Comparison of ENCODE assay signal across 8 cellular contexts in genomic region chr19:53504345-53504703, GRCh38. TPM values are rescaled to one million over a fixed set of nuclear protein-coding genes. Genes with fewer than 3 reads are reported as not detected.
DNase-seq lines count a peak whose midpoint lies in the region; ATAC-seq and TF ChIP-seq lines count a peak whose summit lies in the region.
"Not testable (repeated sequence)": the region's sequence is repeated elsewhere in the genome, so short reads cannot be mapped to it uniquely, and the experiment has no call there.

No MANE protein-coding gene starts in this region.

- 2% methylated on average over 11 of the region's 13 CpGs for WGBS in mammary epithelial cell (ENCODE audit: low coverage, missing lambda C conversion rate)
- 18% methylated on average over 13 of the region's 13 CpGs for WGBS in right lobe of liver (ENCODE audit: insufficient coverage, low coverage, low lambda C conversion rate, missing lambda C conversion rate)

- H3K4me2 ChIP-seq in PC-9, result not testable (repeated sequence)
- peak overlapping the region; percentile 28 for H3K4me2 ChIP-seq in mammary epithelial cell (ENCODE audit: insufficient read depth, low read depth, low read length)
- peak overlapping the region; percentile 70 for H3K4me2 ChIP-seq in parathyroid adenoma (ENCODE audit: low read length)

- peak; percentile 46 for TF ChIP-seq CTCF in PC-9 (conservative IDR thresholded peaks at IDR 0.05)
- not testable (repeated sequence) for TF ChIP-seq CTCF in mammary epithelial cell (conservative IDR thresholded peaks at IDR 0.05 in 1 of 2, IDR thresholded peaks at IDR 0.05 in 1 of 2; ENCODE audit: extremely low read depth in 1 of 2, insufficient read depth in 1 of 2, low read depth in 1 of 2, low read length in 2 of 2); right lobe of liver (IDR thresholded peaks at IDR 0.05); upper lobe of right lung (IDR thresholded peaks at IDR 0.05)
- peak; percentile 36 for TF ChIP-seq CTCF in parathyroid adenoma (IDR thresholded peaks at IDR 0.05)

- not testable (repeated sequence) for TF ChIP-seq POLR2A in right lobe of liver (IDR thresholded peaks at IDR 0.05)

- not testable (repeated sequence) for BruUV-seq in PC-9 (replicated peaks; lab: Mats Ljungman, UMichigan); mammary epithelial cell (replicated peaks; lab: Mats Ljungman, UMichigan)

- CTCF ChIA-PET in PC-9 (lab: Charles Lee), result not testable (repeated sequence)
- CTCF ChIA-PET in mammary epithelial cell (lab: Charles Lee; ENCODE audit: low non-redundant PET), result interaction anchor here (0.6 kb wide), 1 partner anchor 80 kb away, joined by 3 read pairs; no protein-coding TSS in a partner anchor

- not testable (repeated sequence) for H3K9ac ChIP-seq in HUES6 (ENCODE audit: low read length); mammary epithelial cell (ENCODE audit: insufficient read depth, low read length); parathyroid adenoma

- in situ Hi-C loops in mammary epithelial cell (cut with MboI; ENCODE audit: low sequenced_read_pairs in 2 of 2), result not testable (repeated sequence)

- not testable (repeated sequence) for H4K20me1 ChIP-seq in PC-9 (ENCODE audit: insufficient read depth); mammary epithelial cell (ENCODE audit: insufficient read depth, low read length)

- dilution Hi-C loops in mammary epithelial cell (cut with HindIII; ENCODE audit: low sequenced_read_pairs), result not testable (repeated sequence)

- intact Hi-C loops in PC-9 (cut with micrococcal nuclease; ENCODE audit: unreplicated experiment); right lobe of liver (cut with DNase I); upper lobe of right lung (cut with DNase I): not testable (repeated sequence)
- intact Hi-C loops in mammary epithelial cell (cut with micrococcal nuclease), result loop anchor here (5.0 kb wide), 1 partner anchor 243 kb away; no protein-coding TSS in a partner anchor

- DNase-seq in COR-L47 (lab: John Stamatoyannopoulos, UW), result peak; percentile 20
- not testable (repeated sequence) for DNase-seq in PC-9, mammary epithelial cell, right lobe of liver, upper lobe of right lung
- peak; percentile 31 for DNase-seq in globus pallidus (ENCODE audit: low spot score)

- H3K4me3 ChIP-seq in HUES6 (ENCODE audit: low read depth, low read length) (peak overlapping the region; percentile 42; the same call in 1 of the 2 replicates), mammary epithelial cell (replicated peaks in 1 of 3; ENCODE audit: insufficient read depth in 1 of 3, low read depth in 2 of 3, low read length in 3 of 3) (peak overlapping the region in 2 of 3 experiments; percentile 11 to 14), parathyroid adenoma (ENCODE audit: low read depth, low read length) (peak overlapping the region; percentile 41), upper lobe of right lung (peak overlapping the region; percentile 32)
- not testable (repeated sequence) for H3K4me3 ChIP-seq in PC-9, right lobe of liver

- not testable (repeated sequence) for H3K9me2 ChIP-seq in PC-9 (ENCODE audit: insufficient read depth)

- H3K27ac ChIP-seq in HUES6 (ENCODE audit: low read depth, low read length); PC-9; mammary epithelial cell (ENCODE audit: insufficient read depth, low read depth, low read length): not testable (repeated sequence)
- peak overlapping the region in 1 of 3 donors; percentile 30 for H3K27ac ChIP-seq in right lobe of liver
- peak overlapping the region; percentile 53 for H3K27ac ChIP-seq in parathyroid adenoma
- H3K27ac ChIP-seq in upper lobe of right lung, result peak overlapping the region; percentile 55

- not testable (repeated sequence) for H3F3A ChIP-seq in PC-9 (ENCODE audit: insufficient read depth, low read depth)

- H2AFZ ChIP-seq in PC-9, result not testable (repeated sequence)
- H2AFZ ChIP-seq in mammary epithelial cell (ENCODE audit: low read depth, low read length) (peak overlapping the region; percentile 14), parathyroid adenoma (peak overlapping the region; percentile 39)

- ATAC-seq in right lobe of liver (peak; percentile 59 to 87 (median 78)), upper lobe of right lung (peak; percentile 39)

- not testable (repeated sequence) for H3K27me3 ChIP-seq in HUES6 (ENCODE audit: control insufficient read depth, insufficient read depth, low read length); PC-9 (ENCODE audit: insufficient read depth, low read depth); mammary epithelial cell (ENCODE audit: insufficient read depth, low read length); right lobe of liver; parathyroid adenoma (ENCODE audit: control insufficient read depth, insufficient read depth, low read length); upper lobe of right lung

- H3K36me3 ChIP-seq in HUES6 (ENCODE audit: control insufficient read depth, insufficient read depth, low read length); PC-9 (ENCODE audit: low read depth); mammary epithelial cell (ENCODE audit: insufficient read depth, low read length); right lobe of liver; parathyroid adenoma (ENCODE audit: control insufficient read depth, insufficient read depth, low read length); upper lobe of right lung: not testable (repeated sequence)

- POLR2A ChIA-PET in PC-9 (lab: Charles Lee; ENCODE audit: unreplicated experiment), result not testable (repeated sequence)

- H3K79me2 ChIP-seq in PC-9 (ENCODE audit: low read depth); mammary epithelial cell (ENCODE audit: insufficient read depth, low read length); parathyroid adenoma: not testable (repeated sequence)

- not testable (repeated sequence) for H3K4me1 ChIP-seq in HUES6 (ENCODE audit: control insufficient read depth, insufficient read depth, low read length); PC-9 (replicated peaks; ENCODE audit: insufficient read depth); mammary epithelial cell (ENCODE audit: insufficient read depth, low read length); right lobe of liver; parathyroid adenoma; upper lobe of right lung

- H3K9me3 ChIP-seq in HUES6 (ENCODE audit: control insufficient read depth, insufficient read depth, low read depth, low read length); PC-9 (ENCODE audit: insufficient read depth, low read depth); mammary epithelial cell (replicated peaks; ENCODE audit: insufficient read depth, low read length); right lobe of liver; parathyroid adenoma (ENCODE audit: control insufficient read depth, low read length); upper lobe of right lung: not testable (repeated sequence)

RNA-seq across cellular contexts. Expression of gene ZNF331, which starts 33.6 kb away (rescaled TPM):
- total RNA-seq in PC-9 (2021) (39.2 and 51.6 TPM in 2 replicates), mammary epithelial cell (10 to 100 TPM in 1 of 2 donors, 1 to 10 TPM in 1; 7.2 to 12.3 TPM), right lobe of liver (1 to 10 TPM; 2.0 to 5.8 (median 3.5) TPM), upper lobe of right lung (30.1 TPM)
- polyA plus RNA-seq in mammary epithelial cell, result 3.8 TPM
- 41.1 TPM for polyA minus RNA-seq in mammary epithelial cell

RNA-seq across cellular contexts. Expression of gene ZNF813, which starts 36.8 kb away (rescaled TPM):
- total RNA-seq in PC-9 (2021) (6.1 and 6.3 TPM in 2 replicates), mammary epithelial cell (1 to 10 TPM; 2.9 to 3.7 TPM), right lobe of liver (1 to 10 TPM in 4 of 6 experiments, under 1 TPM in 2; 0.74 to 1.6 (median 1.1) TPM), upper lobe of right lung (4.6 TPM)
- polyA plus RNA-seq in mammary epithelial cell, result 0.97 TPM
- 2.4 TPM for polyA minus RNA-seq in mammary epithelial cell
